Comparison of ENCODE assay signal across 20 cellular contexts in the genomic region with DNA sequence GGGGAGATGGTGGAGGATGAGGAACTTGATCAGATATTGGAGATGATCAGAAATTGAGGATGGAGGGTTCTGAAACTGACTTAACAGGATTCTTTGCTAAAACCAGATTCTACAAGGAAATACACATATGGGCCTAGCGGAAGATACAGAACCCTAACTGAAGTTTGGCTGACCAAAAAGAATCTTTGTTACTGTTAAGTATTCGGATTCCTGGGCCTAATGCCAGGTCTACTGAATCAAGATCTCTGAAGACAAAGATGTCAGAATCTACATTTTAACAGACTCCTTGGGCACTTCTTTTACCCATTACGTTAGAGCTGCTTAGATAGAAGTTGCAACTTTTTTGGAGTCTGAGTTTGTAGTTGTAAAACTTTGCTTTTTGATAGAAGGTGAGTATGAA.
A peak's percentile ranks its signal among the peaks of the same experiment; 100 is the strongest.
DNase-seq lines count a peak whose midpoint lies in the region; ATAC-seq and TF ChIP-seq lines count a peak whose summit lies in the region.
"Had no signal": no experiment of that assay in that cellular context is flagged by ENCODE, and none has a peak within 500 bp of the region (broad histone marks: within the 10 kb centered on the region; RNA-seq: fewer than 3 reads in every experiment).

No MANE protein-coding gene starts in this region.

- no peak for DNase-seq in GM23338 (ENCODE audit: low spot score)
- peak; percentile 68 for DNase-seq in astrocyte of the spinal cord (ENCODE audit: low read depth, low spot score)
- DNase-seq in fibroblast of villous mesenchyme (ENCODE audit: low read depth): peak; percentile 52
- no peak for DNase-seq in spleen
- no peak for DNase-seq in vagina (ENCODE audit: extremely low spot score in 2 of 2)
- no peak for DNase-seq in GF-D8 (lab: John Stamatoyannopoulos, UW)
- no peak for DNase-seq in germinal center (ENCODE audit: low spot score)
- DNase-seq: activated CD8-positive, alpha-beta memory T cell treated with anti-CD3 and anti-CD28 coated beads for 24 hours; DND-41; GOT3; kidney; NCI-H1092 treated with DMSO at 0.1 percent for 48 hours; NCI-H2227 treated with DMSO at 0.1 percent for 48 hours; T-helper 1 cell; tibial artery had no signal

- TF ChIP-seq CTCF in GM23338 (conservative IDR thresholded peaks at IDR 0.05; ENCODE audit: low read depth in 2 of 2): no peak
- TF ChIP-seq CTCF in astrocyte of the spinal cord (IDR thresholded peaks at IDR 0.05; ENCODE audit: low read depth, low read length): no peak
- no peak for TF ChIP-seq CTCF in fibroblast of villous mesenchyme (IDR thresholded peaks at IDR 0.05; ENCODE audit: insufficient read depth, low read depth, low read length)
- TF ChIP-seq CTCF in spleen (IDR thresholded peaks at IDR 0.05 in 8 of 11, conservative IDR thresholded peaks at IDR 0.05 in 3 of 11): no peak
- TF ChIP-seq CTCF in vagina (IDR thresholded peaks at IDR 0.05): no peak

- H3K4me3 ChIP-seq in GM23338: no peak overlapping the region
- H3K4me3 ChIP-seq in astrocyte of the spinal cord (ENCODE audit: low read depth, low read length): no peak overlapping the region
- H3K4me3 ChIP-seq in fibroblast of villous mesenchyme (ENCODE audit: low read depth, low read length): no peak overlapping the region
- H3K4me3 ChIP-seq in spleen: no peak overlapping the region
- H3K4me3 ChIP-seq in vagina: no peak overlapping the region
- H3K4me3 ChIP-seq: heart right ventricle, K562, tibial artery had no signal

- H3K9me3 ChIP-seq in spleen: no peaks in the 10 kb centered on the region
- H3K9me3 ChIP-seq in vagina: no peaks in the 10 kb centered on the region
- H3K9me3 ChIP-seq: heart right ventricle, tibial artery had no signal

- no peaks in the 10 kb centered on the region for H3K27me3 Mint-ChIP-seq in GM23338 (ENCODE audit: insufficient read depth, low read depth, poor library complexity)

- H3K36me3 ChIP-seq in GM23338 (ENCODE audit: insufficient read depth): no peaks in the 10 kb centered on the region
- no peaks in the 10 kb centered on the region for H3K36me3 ChIP-seq in spleen
- no peaks in the 10 kb centered on the region for H3K36me3 ChIP-seq in vagina
- H3K36me3 ChIP-seq: tibial artery had no signal

- WGBS in spleen, 5 donors: 77 to 86% (median 83%) methylated on average over 3 of the region's 3 CpGs

- peak overlapping the region; percentile 59; the same call in 1 of the 3 replicates for H3K4me3 Mint-ChIP-seq in GM23338
- H3K4me3 Mint-ChIP-seq: activated T-helper 1 cell treated with anti-CD3 and anti-CD28 coated beads, Interleukin-12 subunit alpha, Interleukin-12 subunit beta, Interleukin-2, Interleukin-4 antibody, amounts not matched to agents 30 ng/mL and 10 ng/mL and 1 ng/mL, durations not matched to agents 14 hours and 24 hours and 36 hours had no signal

- no peaks in the 10 kb centered on the region for H4K20me1 ChIP-seq in GM23338 (replicated peaks; ENCODE audit: insufficient read depth)

- no peak overlapping the region for H2AFZ ChIP-seq in GM23338

- intact Hi-C loops in spleen (cut with DNase I; ENCODE audit: low total_unique reads): no loop called here
- intact Hi-C loops in vagina (cut with DNase I): no loop called here

- peak overlapping the region; percentile 93; the same call in 1 of the 2 replicates for H3K27ac Mint-ChIP-seq in GM23338
- H3K27ac Mint-ChIP-seq: activated T-helper 1 cell treated with anti-CD3 and anti-CD28 coated beads, Interleukin-12 subunit alpha, Interleukin-12 subunit beta, Interleukin-2, Interleukin-4 antibody, amounts not matched to agents 30 ng/mL and 10 ng/mL and 1 ng/mL, durations not matched to agents 14 hours and 24 hours and 36 hours had no signal

- H3K9me2 ChIP-seq in GM23338 (ENCODE audit: insufficient read depth): no peaks in the 10 kb centered on the region

- 0 out of 2 replicates have a peak, but pooled peaks cover 3% of the 10 kb centered on the region for H3F3A ChIP-seq in GM23338 (replicated peaks; ENCODE audit: low read depth)

- H3K79me2 ChIP-seq in GM23338 (replicated peaks; ENCODE audit: insufficient read depth): peaks cover 73% of the 10 kb centered on the region

- H3K4me1 Mint-ChIP-seq in GM23338: peaks cover 64% of the 10 kb centered on the region

- no peak for ATAC-seq in GM23338
- ATAC-seq: heart right ventricle, K562 had no signal

- peaks cover 42% of the 10 kb centered on the region for H3K4me1 ChIP-seq in GM23338 (ENCODE audit: insufficient read depth)
- peaks cover 7 to 78% (median 39%) of the 10 kb centered on the region in 6 donors for H3K4me1 ChIP-seq in spleen
- H3K4me1 ChIP-seq in vagina: peaks cover 62% of the 10 kb centered on the region

- H3K27me3 ChIP-seq in GM23338 (ENCODE audit: insufficient read depth) (no peaks in the 10 kb centered on the region), spleen (replicated peaks in 1 of 7) (no peaks in the 10 kb centered on the region), vagina (no peaks in the 10 kb centered on the region)
- H3K27me3 ChIP-seq: heart right ventricle, tibial artery had no signal

- H3K4me2 ChIP-seq in GM23338: peak overlapping the region; percentile 61; the same call in 1 of the 2 replicates

- H3K9me3 Mint-ChIP-seq in GM23338: no peaks in the 10 kb centered on the region; the same call in 2 of the 3 replicates

- no peak overlapping the region for H3K27ac ChIP-seq in GM23338 (ENCODE audit: low read depth)
- peak overlapping the region in 5 of 8 donors; percentile 46 to 79 (median 60) for H3K27ac ChIP-seq in spleen
- no peak overlapping the region for H3K27ac ChIP-seq in vagina
- H3K27ac ChIP-seq: HL-60, tibial artery, VCaP had no signal

- peaks cover 3% of the 10 kb centered on the region; the same call in 2 of the 3 replicates for H3K36me3 Mint-ChIP-seq in GM23338 (ENCODE audit: low read depth)

- TF ChIP-seq POLR2A in spleen (IDR thresholded peaks at IDR 0.05): no peak
- TF ChIP-seq POLR2A in vagina (IDR thresholded peaks at IDR 0.05): no peak

- in situ Hi-C loops in astrocyte of the spinal cord (cut with HindIII; ENCODE audit: low sequenced_read_pairs): no loop called here

TF ChIP-seq in GM23338, 12 proteins besides CTCF, POLR2A, EP300 and RAD21:
- TF ChIP-seq, protein P1, sequence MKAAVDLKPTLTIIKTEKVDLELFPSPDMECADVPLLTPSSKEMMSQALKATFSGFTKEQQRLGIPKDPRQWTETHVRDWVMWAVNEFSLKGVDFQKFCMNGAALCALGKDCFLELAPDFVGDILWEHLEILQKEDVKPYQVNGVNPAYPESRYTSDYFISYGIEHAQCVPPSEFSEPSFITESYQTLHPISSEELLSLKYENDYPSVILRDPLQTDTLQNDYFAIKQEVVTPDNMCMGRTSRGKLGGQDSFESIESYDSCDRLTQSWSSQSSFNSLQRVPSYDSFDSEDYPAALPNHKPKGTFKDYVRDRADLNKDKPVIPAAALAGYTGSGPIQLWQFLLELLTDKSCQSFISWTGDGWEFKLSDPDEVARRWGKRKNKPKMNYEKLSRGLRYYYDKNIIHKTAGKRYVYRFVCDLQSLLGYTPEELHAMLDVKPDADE (IDR thresholded peaks at IDR 0.05): no peak

Comparison
In these comparisons a context has a peak if more than half of its experiments do, and no peak if none do; other contexts are left out.
1. DNase-seq: peak in astrocyte of the spinal cord (single experiment) and fibroblast of villous mesenchyme (single experiment); none in GM23338 (single experiment), spleen (single experiment), vagina (0 of 2), GF-D8 (single experiment) and germinal center (single experiment).
2. H3K27ac ChIP-seq: peak in spleen (5 of 8); none in GM23338 (single experiment) and vagina (single experiment).